In genomic region chr1:200279810-200280411, GRCh38 we compare ENCODE assay signal across 9 cellular contexts.
DNase-seq lines count a peak whose midpoint lies in the region; ATAC-seq, FAIRE-seq and TF ChIP-seq lines count a peak whose summit lies in the region.
"Had no signal": no experiment of that assay in that cellular context is flagged by ENCODE, and none has a peak within 500 bp of the region (broad histone marks: within the 10 kb centered on the region; RNA-seq: fewer than 3 reads in every experiment).

No MANE protein-coding gene starts in this region.

- no TSS peak for BruUV-seq in GM12878 (replicated peaks; lab: Mats Ljungman, UMichigan)

- H3K27ac ChIP-seq in GM12878 (ENCODE audit: control insufficient read depth, insufficient read depth) (no peak overlapping the region), upper lobe of right lung (no peak overlapping the region)
- H3K27ac ChIP-seq: SK-N-MC had no signal

- H3K9ac ChIP-seq in GM12878 (ENCODE audit: control insufficient read depth, insufficient read depth, low read length): no peak overlapping the region

- TF ChIP-seq POLR2A in GM12878 (IDR thresholded peaks at IDR 0.05; ENCODE audit: low read depth, low read length): no peak

- H3K27me3 ChIP-seq in BE2C: peaks cover 22% of the 10 kb centered on the region
- no peaks in the 10 kb centered on the region; a peak in 1 of 4 replicates for H3K27me3 ChIP-seq in GM12878 (replicated peaks in 1 of 2; ENCODE audit: control insufficient read depth in 2 of 2, insufficient read depth in 2 of 2, low read length in 1 of 2)
- no peaks in the 10 kb centered on the region for H3K27me3 ChIP-seq in upper lobe of right lung

- TF ChIP-seq CTCF in BE2C (IDR thresholded peaks at IDR 0.05; ENCODE audit: low read depth, low read length): peak; percentile 75
- TF ChIP-seq CTCF in GM10266 (IDR thresholded peaks at IDR 0.05; ENCODE audit: control insufficient read depth, insufficient read depth, low read depth, missing control alignments): peak; percentile 76
- TF ChIP-seq CTCF in GM12878 (IDR thresholded peaks at IDR 0.05 in 2 of 3, conservative IDR thresholded peaks at IDR 0.05 in 1 of 3; ENCODE audit: control insufficient read depth in 2 of 3, extremely low read depth in 1 of 3, insufficient read depth in 1 of 3, low read depth in 3 of 3, low read length in 3 of 3): peak; percentile 66 to 72 (median 71)
- TF ChIP-seq CTCF in upper lobe of right lung (IDR thresholded peaks at IDR 0.05): peak; percentile 71

- CTCF ChIA-PET in GM12878 (lab: Yijun Ruan, JAX): interaction anchor here (0.6 to 7.7 kb wide), 30 partner anchors 9 to 595 kb away, joined by 3 to 119 read pairs (median 4); no protein-coding TSS in a partner anchor

- no peak overlapping the region for H2AFZ ChIP-seq in GM12878 (ENCODE audit: control insufficient read depth, low read depth, low read length)

- DNase-seq in BE2C: peak; percentile 57
- DNase-seq in GM10266 (ENCODE audit: extremely low spot score): peak; percentile 25
- peak; percentile 30 for DNase-seq in NCI-H526 treated with DMSO at 0.1 percent for 48 hours (lab: John Stamatoyannopoulos, UW)
- no peak for DNase-seq in GM12878 (ENCODE audit: low read depth, low spot score)
- peak; percentile 27 to 63 for DNase-seq in left colon
- DNase-seq in upper lobe of right lung: no peak
- no peak for DNase-seq in NCI-H1930 (lab: John Stamatoyannopoulos, UW)

- TF ChIP-seq RAD21 in GM12878 (IDR thresholded peaks at IDR 0.05; ENCODE audit: insufficient read depth, low read depth, low read length): peak; percentile 83

- no peaks in the 10 kb centered on the region for H4K20me1 ChIP-seq in GM12878 (ENCODE audit: control insufficient read depth, insufficient read depth)

- in situ Hi-C loops in GM12878 (cut with MboI): loop anchor here (5.0 to 25.0 kb wide), 2 partner anchors 202 to 593 kb away; no protein-coding TSS in a partner anchor

- H3K79me2 ChIP-seq in GM12878 (ENCODE audit: control insufficient read depth, insufficient read depth, low read length): no peaks in the 10 kb centered on the region

- WGBS in GM12878 (ENCODE audit: insufficient coverage, insufficient replicate concordance, low lambda C conversion rate, missing lambda C conversion rate): 25% methylated on average over 4 of the region's 4 CpGs

- ATAC-seq in GM12878 (peak; percentile 58), left colon (peak; percentile 89), upper lobe of right lung (peak; percentile 94), HG03457 (IDR thresholded peaks at IDR 0.05; ENCODE audit: unreplicated experiment) (no peak)

- H3K4me2 ChIP-seq in GM12878 (ENCODE audit: control insufficient read depth, insufficient read depth): no peak overlapping the region

- H3K4me3 ChIP-seq in BE2C (ENCODE audit: low read depth, low read length) (no peak overlapping the region), GM12878 (no peak overlapping the region), upper lobe of right lung (no peak overlapping the region)
- H3K4me3 ChIP-seq: SK-N-MC had no signal

- SMC1A ChIA-PET in GM12878 (lab: Charles Lee; ENCODE audit: uncharacterized antibody, unreplicated experiment): interaction anchor here (0.7 to 3.4 kb wide), 25 partner anchors 14 to 585 kb away, joined by 3 to 55 read pairs (median 4); no protein-coding TSS in a partner anchor

- TF ChIP-seq EP300 in GM12878 (IDR thresholded peaks at IDR 0.05; ENCODE audit: borderline replicate concordance in 1 of 2, control insufficient read depth in 1 of 2, low read depth in 2 of 2, low read length in 2 of 2): no peak

- no peaks in the 10 kb centered on the region for H3K4me1 ChIP-seq in BE2C
- H3K4me1 ChIP-seq in GM12878 (ENCODE audit: control insufficient read depth, insufficient read depth, low read length): 0 out of 2 replicates have a peak, but pooled peaks cover 5% of the 10 kb centered on the region
- no peaks in the 10 kb centered on the region for H3K4me1 ChIP-seq in upper lobe of right lung

- H3K9me3 ChIP-seq in BE2C (no peaks in the 10 kb centered on the region), GM12878 (replicated peaks; ENCODE audit: control insufficient read depth, insufficient read depth, low read length) (no peaks in the 10 kb centered on the region), upper lobe of right lung (no peaks in the 10 kb centered on the region)

- H3K36me3 ChIP-seq in BE2C (no peaks in the 10 kb centered on the region), GM12878 (ENCODE audit: control insufficient read depth in 2 of 2, insufficient read depth in 2 of 2, low read length in 1 of 2) (no peaks in the 10 kb centered on the region), upper lobe of right lung (no peaks in the 10 kb centered on the region)

- FAIRE-seq in GM12878 (lab: Jason Lieb, UNC): no peak

- RAD21 ChIA-PET in GM12878 (lab: Charles Lee; ENCODE audit: unreplicated experiment): interaction anchor here (0.7 to 4.0 kb wide), 8 partner anchors 10 to 216 kb away, joined by 3 to 21 read pairs (median 4); no protein-coding TSS in a partner anchor

- POLR2A ChIA-PET in GM12878 (lab: Charles Lee): no interaction called here

- intact Hi-C loops in GM12878 (cut with micrococcal nuclease; ENCODE audit: unreplicated experiment): loop anchor here (1.0 to 5.0 kb wide), 3 partner anchors 143 to 596 kb away; no protein-coding TSS in a partner anchor
- intact Hi-C loops in left colon (cut with DNase I, micrococcal nuclease): loop anchor here (5.0 to 10.0 kb wide), 2 partner anchors 207 to 215 kb away; no protein-coding TSS in a partner anchor
- intact Hi-C loops in upper lobe of right lung (cut with DNase I): loop anchor here (10.0 kb wide), 1 partner anchor 205 kb away; no protein-coding TSS in a partner anchor

TF ChIP-seq in GM12878, 131 proteins besides CTCF, POLR2A, EP300 and RAD21 (continues in another document):
- TF ChIP-seq IKZF1 (conservative IDR thresholded peaks at IDR 0.05) (peak; percentile 53; the same call in 1 of the 2 replicates), SMC3 (IDR thresholded peaks at IDR 0.05; ENCODE audit: borderline replicate concordance, low read length) (peak; percentile 79), IKZF2 (IDR thresholded peaks at IDR 0.05) (peak; percentile 36 to 45; a peak in 2 of 4 replicates), ZBTB33 (IDR thresholded peaks at IDR 0.05) (no peak), YY1 (IDR thresholded peaks at IDR 0.05; ENCODE audit: low read depth, low read length) (0 out of 2 replicates have a peak, but pooled peaks have one; percentile 34), CEBPZ (IDR thresholded peaks at IDR 0.05; ENCODE audit: low read depth, low read length) (no peak)

Comparison
In these comparisons a context has a peak if more than half of its experiments do, and no peak if none do; other contexts are left out.
1. DNase-seq: peak in BE2C (single experiment), GM10266 (single experiment), NCI-H526 treated with DMSO at 0.1 percent for 48 hours (single experiment) and left colon (2 of 2); none in GM12878 (single experiment), upper lobe of right lung (single experiment) and NCI-H1930 (0 of 2).
2. Peak in every context shown above with its lines, with median percentiles within 50 percentile points of each other: CTCF ChIP-seq.